Comparison of ENCODE assay signal across 35 cellular contexts in the genomic region with DNA sequence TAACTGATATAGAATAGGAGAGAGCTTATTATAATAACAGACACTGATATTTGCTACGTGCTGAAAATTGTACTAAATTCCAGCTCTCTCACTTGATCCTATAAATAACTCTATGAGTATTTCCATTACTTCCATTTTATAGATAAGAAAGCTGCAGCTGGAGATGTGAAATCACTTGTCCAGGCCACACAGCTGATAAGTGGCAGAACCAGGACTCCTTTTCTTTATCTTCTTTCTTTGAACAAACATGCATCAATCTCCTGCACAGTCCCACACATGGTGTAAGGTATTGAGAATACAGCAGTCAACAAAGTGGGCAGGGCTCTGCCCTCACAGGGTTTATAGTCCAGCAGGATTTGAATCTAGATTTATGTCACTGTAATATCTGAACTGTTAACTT.
"Had no signal": no experiment of that assay in that cellular context is flagged by ENCODE, and none has a peak within 500 bp of the region (broad histone marks: within the 10 kb centered on the region; RNA-seq: fewer than 3 reads in every experiment).

No MANE protein-coding gene starts in this region.

- DNase-seq: activated CD4-positive, alpha-beta memory T cell treated with anti-CD3 and anti-CD28 coated beads, Interleukin-2, amount 10 ng/mL, durations not matched to agents 7 days and 5 days; activated CD4-positive, alpha-beta T cell treated with anti-CD3 and anti-CD28 coated beads for 1 hour; activated CD4-positive, alpha-beta T cell treated with anti-CD3 and anti-CD28 coated beads for 36 hours; activated CD4-positive, alpha-beta T cell treated with anti-CD3 and anti-CD28 coated beads for 48 hours; activated CD4-positive, alpha-beta T cell treated with anti-CD3 and anti-CD28 coated beads, Interleukin-2, amount 10 ng/mL, durations not matched to agents 7 days and 5 days; activated CD4-positive, alpha-beta T cell treated with anti-CD3 and anti-CD28 coated beads, Interleukin-2, amount 50 U/mL, for 48 hours; activated CD4-positive, CD25-positive, alpha-beta regulatory T cell; activated CD8-positive, alpha-beta memory T cell treated with anti-CD3 and anti-CD28 coated beads for 24 hours; activated CD8-positive, alpha-beta memory T cell treated with anti-CD3 and anti-CD28 coated beads, Interleukin-2, amount 10 ng/mL, durations not matched to agents 7 days and 5 days; activated CD8-positive, alpha-beta memory T cell treated with anti-CD3 and anti-CD28 coated beads, Interleukin-2, amount 50 U/mL, for 48 hours; activated CD8-positive, alpha-beta T cell treated with anti-CD3 and anti-CD28 coated beads, Interleukin-2, amount 10 ng/mL, durations not matched to agents 7 days and 5 days; activated effector memory CD4-positive, alpha-beta T cell treated with Interleukin-2 at 50 U/mL for 16 hours; activated gamma-delta T cell; activated naive CD4-positive, alpha-beta T cell treated with anti-CD3 and anti-CD28 coated beads, Interleukin-2, amount 10 ng/mL, durations not matched to agents 7 days and 5 days; activated naive CD4-positive, alpha-beta T cell treated with Interleukin-2 at 50 U/mL for 16 hours; activated naive CD8-positive, alpha-beta T cell treated with anti-CD3 and anti-CD28 coated beads, Interleukin-2, amount 10 ng/mL, durations not matched to agents 7 days and 5 days; activated naive CD8-positive, alpha-beta T cell treated with anti-CD3 and anti-CD28 coated beads, Interleukin-2, amount 50 U/mL, for 24 hours; activated T-cell treated with anti-CD3 and anti-CD28 coated beads, Interleukin-2, amount 50 U/mL, for 24 hours; activated T-cell treated with anti-CD3 and anti-CD28 coated beads, Interleukin-2, amount 50 U/mL, for 48 hours; amygdala; anterior cingulate cortex; central memory CD4-positive, alpha-beta T cell; T-helper 1 cell; T-helper 2 cell; T-helper 9 cell; WERI-Rb-1 had no signal

- H3K27ac ChIP-seq: ascending aorta, WERI-Rb-1 had no signal

- H3K27ac Mint-ChIP-seq: activated CD4-positive, alpha-beta memory T cell treated with anti-CD3 and anti-CD28 coated beads, Interleukin-2, amount 10 ng/mL, durations not matched to agents 7 days and 5 days; activated CD4-positive, alpha-beta T cell treated with anti-CD3 and anti-CD28 coated beads for 36 hours; activated CD4-positive, alpha-beta T cell treated with anti-CD3 and anti-CD28 coated beads, Interleukin-2, amount 10 ng/mL, durations not matched to agents 7 days and 5 days; activated CD8-positive, alpha-beta memory T cell treated with anti-CD3 and anti-CD28 coated beads, Interleukin-2, amount 10 ng/mL, durations not matched to agents 7 days and 5 days; activated CD8-positive, alpha-beta T cell treated with anti-CD3 and anti-CD28 coated beads, Interleukin-2, amount 10 ng/mL, durations not matched to agents 7 days and 5 days; activated naive CD4-positive, alpha-beta T cell treated with anti-CD3 and anti-CD28 coated beads, Interleukin-2, amount 10 ng/mL, durations not matched to agents 7 days and 5 days; activated naive CD4-positive, alpha-beta T cell treated with anti-CD3 and anti-CD28 coated beads, Interleukin-2, amount 50 U/mL, for 24 hours; activated naive CD8-positive, alpha-beta T cell; activated naive CD8-positive, alpha-beta T cell treated with anti-CD3 and anti-CD28 coated beads, Interleukin-2, amount 10 ng/mL, durations not matched to agents 7 days and 5 days; activated naive CD8-positive, alpha-beta T cell treated with anti-CD3 and anti-CD28 coated beads, Interleukin-2, amount 50 U/mL, for 24 hours; activated T-cell treated with anti-CD3 and anti-CD28 coated beads, Interleukin-2, amount 50 U/mL, for 24 hours; activated T-helper 2 cell treated with anti-CD3 and anti-CD28 coated beads, Interferon-gamma antibody, Interleukin-2, Interleukin-4, amounts not matched to agents 10 μg/mL and 5 μg/mL and 100 μg/mL, durations not matched to agents 14 hours and 24 hours and 36 hours; T-helper 1 cell treated with Interleukin-12 subunit alpha and Interleukin-12 subunit beta and Interleukin-4 antibody, amounts not matched to agents 30 μg/mL and 1 μg/mL, for 36 hours; T-helper 2 cell treated with Interferon-gamma antibody and Interleukin-4, amounts not matched to agents 5 μg/mL and 100 μg/mL, for 36 hours had no signal

- H3K36me3 ChIP-seq: ascending aorta, WERI-Rb-1 had no signal

- H3K36me3 Mint-ChIP-seq: activated CD8-positive, alpha-beta memory T cell treated with anti-CD3 and anti-CD28 coated beads, Interleukin-2, amount 10 ng/mL, durations not matched to agents 7 days and 5 days; activated naive CD4-positive, alpha-beta T cell treated with anti-CD3 and anti-CD28 coated beads, Interleukin-2, amount 10 ng/mL, durations not matched to agents 7 days and 5 days; activated naive CD4-positive, alpha-beta T cell treated with anti-CD3 and anti-CD28 coated beads, Interleukin-2, amount 50 U/mL, for 24 hours; activated naive CD8-positive, alpha-beta T cell; activated naive CD8-positive, alpha-beta T cell treated with anti-CD3 and anti-CD28 coated beads, Interleukin-2, amount 10 ng/mL, durations not matched to agents 7 days and 5 days; brain; WTC11 had no signal

- H3K4me1 ChIP-seq: ascending aorta had no signal

- H3K9me3 ChIP-seq: ascending aorta had no signal

- H3K27me3 ChIP-seq: ascending aorta had no signal

- H3K4me1 Mint-ChIP-seq: activated CD4-positive, alpha-beta memory T cell treated with anti-CD3 and anti-CD28 coated beads, Interleukin-2, amount 10 ng/mL, durations not matched to agents 7 days and 5 days; activated CD4-positive, alpha-beta T cell treated with anti-CD3 and anti-CD28 coated beads for 36 hours; activated CD4-positive, alpha-beta T cell treated with anti-CD3 and anti-CD28 coated beads, Interleukin-2, amount 10 ng/mL, durations not matched to agents 7 days and 5 days; activated CD8-positive, alpha-beta memory T cell treated with anti-CD3 and anti-CD28 coated beads, Interleukin-2, amount 10 ng/mL, durations not matched to agents 7 days and 5 days; activated naive CD4-positive, alpha-beta T cell treated with anti-CD3 and anti-CD28 coated beads, Interleukin-2, amount 10 ng/mL, durations not matched to agents 7 days and 5 days; activated naive CD4-positive, alpha-beta T cell treated with anti-CD3 and anti-CD28 coated beads, Interleukin-2, amount 50 U/mL, for 24 hours; activated naive CD8-positive, alpha-beta T cell treated with anti-CD3 and anti-CD28 coated beads, Interleukin-2, amount 10 ng/mL, durations not matched to agents 7 days and 5 days; activated naive CD8-positive, alpha-beta T cell treated with anti-CD3 and anti-CD28 coated beads, Interleukin-2, amount 50 U/mL, for 24 hours had no signal

- H3K4me3 Mint-ChIP-seq: activated CD4-positive, alpha-beta memory T cell treated with anti-CD3 and anti-CD28 coated beads, Interleukin-2, amount 10 ng/mL, durations not matched to agents 7 days and 5 days; activated CD4-positive, alpha-beta T cell treated with anti-CD3 and anti-CD28 coated beads for 36 hours; activated CD4-positive, alpha-beta T cell treated with anti-CD3 and anti-CD28 coated beads, Interleukin-2, amount 10 ng/mL, durations not matched to agents 7 days and 5 days; activated CD8-positive, alpha-beta memory T cell treated with anti-CD3 and anti-CD28 coated beads, Interleukin-2, amount 10 ng/mL, durations not matched to agents 7 days and 5 days; activated CD8-positive, alpha-beta T cell treated with anti-CD3 and anti-CD28 coated beads, Interleukin-2, amount 10 ng/mL, durations not matched to agents 7 days and 5 days; activated naive CD4-positive, alpha-beta T cell treated with anti-CD3 and anti-CD28 coated beads, Interleukin-2, amount 10 ng/mL, durations not matched to agents 7 days and 5 days; activated naive CD4-positive, alpha-beta T cell treated with anti-CD3 and anti-CD28 coated beads, Interleukin-2, amount 50 U/mL, for 24 hours; activated naive CD8-positive, alpha-beta T cell; activated naive CD8-positive, alpha-beta T cell treated with anti-CD3 and anti-CD28 coated beads, Interleukin-2, amount 10 ng/mL, durations not matched to agents 7 days and 5 days; activated naive CD8-positive, alpha-beta T cell treated with anti-CD3 and anti-CD28 coated beads, Interleukin-2, amount 50 U/mL, for 24 hours; activated T-cell treated with anti-CD3 and anti-CD28 coated beads, Interleukin-2, amount 50 U/mL, for 24 hours; T-helper 1 cell treated with Interleukin-12 subunit alpha and Interleukin-12 subunit beta and Interleukin-4 antibody, amounts not matched to agents 30 μg/mL and 1 μg/mL, for 36 hours; T-helper 2 cell treated with Interferon-gamma antibody and Interleukin-4, amounts not matched to agents 5 μg/mL and 100 μg/mL, for 36 hours; WTC11 had no signal

- H3K9me3 Mint-ChIP-seq: activated naive CD8-positive, alpha-beta T cell treated with anti-CD3 and anti-CD28 coated beads, Interleukin-2, amount 10 ng/mL, durations not matched to agents 7 days and 5 days; activated T-helper 2 cell treated with anti-CD3 and anti-CD28 coated beads, Interferon-gamma antibody, Interleukin-2, Interleukin-4, amounts not matched to agents 10 μg/mL and 5 μg/mL and 100 μg/mL, durations not matched to agents 14 hours and 24 hours and 36 hours had no signal

- H3K27me3 Mint-ChIP-seq: activated CD4-positive, alpha-beta memory T cell treated with anti-CD3 and anti-CD28 coated beads, Interleukin-2, amount 10 ng/mL, durations not matched to agents 7 days and 5 days; activated CD4-positive, alpha-beta T cell treated with anti-CD3 and anti-CD28 coated beads for 36 hours; activated CD4-positive, alpha-beta T cell treated with anti-CD3 and anti-CD28 coated beads, Interleukin-2, amount 10 ng/mL, durations not matched to agents 7 days and 5 days; activated CD8-positive, alpha-beta memory T cell treated with anti-CD3 and anti-CD28 coated beads, Interleukin-2, amount 10 ng/mL, durations not matched to agents 7 days and 5 days; activated naive CD4-positive, alpha-beta T cell treated with anti-CD3 and anti-CD28 coated beads, Interleukin-2, amount 10 ng/mL, durations not matched to agents 7 days and 5 days; activated naive CD4-positive, alpha-beta T cell treated with anti-CD3 and anti-CD28 coated beads, Interleukin-2, amount 50 U/mL, for 24 hours; activated naive CD8-positive, alpha-beta T cell; activated naive CD8-positive, alpha-beta T cell treated with anti-CD3 and anti-CD28 coated beads, Interleukin-2, amount 10 ng/mL, durations not matched to agents 7 days and 5 days; activated naive CD8-positive, alpha-beta T cell treated with anti-CD3 and anti-CD28 coated beads, Interleukin-2, amount 50 U/mL, for 24 hours; activated T-cell treated with anti-CD3 and anti-CD28 coated beads, Interleukin-2, amount 50 U/mL, for 24 hours; brain had no signal

- H3K4me3 ChIP-seq: ascending aorta had no signal

- ATAC-seq: activated CD4-positive, alpha-beta T cell treated with anti-CD3 and anti-CD28 coated beads for 36 hours; activated CD4-positive, CD25-positive, alpha-beta regulatory T cell treated with anti-CD3 and anti-CD28 coated beads, Interleukin-2, amount 50 U/mL, for 24 hours; activated CD8-positive, alpha-beta memory T cell treated with anti-CD3 and anti-CD28 coated beads, Interleukin-2, amount 10 ng/mL, durations not matched to agents 7 days and 5 days; activated CD8-positive, alpha-beta T cell treated with anti-CD3 and anti-CD28 coated beads, Interleukin-2, amount 10 ng/mL, durations not matched to agents 7 days and 5 days; activated naive CD8-positive, alpha-beta T cell treated with anti-CD3 and anti-CD28 coated beads, Interleukin-2, amount 50 U/mL, for 24 hours had no signal
